ENCODE assay signal across 1 cellular context in the genomic region with DNA sequence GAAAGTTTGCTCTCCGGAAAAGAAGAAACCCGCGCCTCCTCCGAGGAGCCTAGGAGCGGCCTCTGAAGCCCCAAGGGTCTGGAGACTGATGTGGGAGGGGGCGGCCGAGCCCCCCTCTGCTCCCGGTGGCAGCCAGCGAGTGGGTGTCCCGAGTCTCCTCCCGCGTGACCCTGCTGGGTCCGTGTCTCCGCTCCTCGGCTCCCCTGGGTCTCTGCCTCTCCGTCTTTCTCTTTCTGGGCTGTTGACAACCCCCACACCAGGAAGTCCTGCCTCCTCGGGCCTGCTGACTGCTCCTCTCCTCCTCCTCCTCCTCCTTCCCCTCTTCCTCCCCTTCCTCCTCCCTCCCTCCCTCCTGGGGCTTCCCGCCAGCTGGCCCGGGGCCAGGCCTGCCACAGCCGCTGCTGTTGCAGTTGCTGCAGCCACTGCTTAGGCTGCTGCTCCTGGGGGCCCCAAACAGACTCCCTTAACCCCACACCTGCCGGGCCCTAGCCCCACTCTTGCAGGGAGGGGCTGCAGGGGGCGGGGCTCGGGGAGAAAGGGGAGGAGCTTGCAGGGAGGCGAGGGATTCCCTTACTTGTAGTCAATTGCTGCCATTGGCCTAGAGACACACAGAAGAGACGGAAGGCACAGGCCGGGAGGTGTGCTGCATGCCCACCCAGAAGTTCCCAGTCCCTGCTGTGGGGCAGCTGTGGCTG.
TF ChIP-seq lines count a peak whose summit lies in the region.

A gene (minus strand): TSS at position 249 of the 695 bp plus-strand sequence. CDS start 1,176 bp downstream, outside the sequence.

TF ChIP-seq in K562, 482 proteins besides CTCF, POLR2A, EP300 and RAD21 (continued from another document and continues in another):
- TF ChIP-seq, protein P1, sequence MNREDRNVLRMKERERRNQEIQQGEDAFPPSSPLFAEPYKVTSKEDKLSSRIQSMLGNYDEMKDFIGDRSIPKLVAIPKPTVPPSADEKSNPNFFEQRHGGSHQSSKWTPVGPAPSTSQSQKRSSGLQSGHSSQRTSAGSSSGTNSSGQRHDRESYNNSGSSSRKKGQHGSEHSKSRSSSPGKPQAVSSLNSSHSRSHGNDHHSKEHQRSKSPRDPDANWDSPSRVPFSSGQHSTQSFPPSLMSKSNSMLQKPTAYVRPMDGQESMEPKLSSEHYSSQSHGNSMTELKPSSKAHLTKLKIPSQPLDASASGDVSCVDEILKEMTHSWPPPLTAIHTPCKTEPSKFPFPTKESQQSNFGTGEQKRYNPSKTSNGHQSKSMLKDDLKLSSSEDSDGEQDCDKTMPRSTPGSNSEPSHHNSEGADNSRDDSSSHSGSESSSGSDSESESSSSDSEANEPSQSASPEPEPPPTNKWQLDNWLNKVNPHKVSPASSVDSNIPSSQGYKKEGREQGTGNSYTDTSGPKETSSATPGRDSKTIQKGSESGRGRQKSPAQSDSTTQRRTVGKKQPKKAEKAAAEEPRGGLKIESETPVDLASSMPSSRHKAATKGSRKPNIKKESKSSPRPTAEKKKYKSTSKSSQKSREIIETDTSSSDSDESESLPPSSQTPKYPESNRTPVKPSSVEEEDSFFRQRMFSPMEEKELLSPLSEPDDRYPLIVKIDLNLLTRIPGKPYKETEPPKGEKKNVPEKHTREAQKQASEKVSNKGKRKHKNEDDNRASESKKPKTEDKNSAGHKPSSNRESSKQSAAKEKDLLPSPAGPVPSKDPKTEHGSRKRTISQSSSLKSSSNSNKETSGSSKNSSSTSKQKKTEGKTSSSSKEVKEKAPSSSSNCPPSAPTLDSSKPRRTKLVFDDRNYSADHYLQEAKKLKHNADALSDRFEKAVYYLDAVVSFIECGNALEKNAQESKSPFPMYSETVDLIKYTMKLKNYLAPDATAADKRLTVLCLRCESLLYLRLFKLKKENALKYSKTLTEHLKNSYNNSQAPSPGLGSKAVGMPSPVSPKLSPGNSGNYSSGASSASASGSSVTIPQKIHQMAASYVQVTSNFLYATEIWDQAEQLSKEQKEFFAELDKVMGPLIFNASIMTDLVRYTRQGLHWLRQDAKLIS (CRISPR knock-in tag; IDR thresholded peaks at IDR 0.05) = peak; percentile 77; the same call in 1 of the 2 replicates
- TF ChIP-seq HDGF (IDR thresholded peaks at IDR 0.05) = peak; percentile 99; the same call in 1 of the 2 replicates
- TF ChIP-seq TCFL5 (CRISPR knock-in tag; conservative IDR thresholded peaks at IDR 0.05) = no peak
- no peak for TF ChIP-seq SREBF1 (IDR thresholded peaks at IDR 0.05; ENCODE audit: borderline replicate concordance, low read depth, low read length)
- TF ChIP-seq ZC3H8 (IDR thresholded peaks at IDR 0.05) = peak; percentile 41; the same call in 1 of the 2 replicates
- TF ChIP-seq ZNF764 (CRISPR knock-in tag; IDR thresholded peaks at IDR 0.05; ENCODE audit: low read depth) = no peak
- TF ChIP-seq ARID2 (IDR thresholded peaks at IDR 0.05) = no peak
- TF ChIP-seq ZNF282 (CRISPR knock-in tag; IDR thresholded peaks at IDR 0.05) = no peak
- no peak for TF ChIP-seq STAT5B (CRISPR knock-in tag; IDR thresholded peaks at IDR 0.05)
- TF ChIP-seq, protein P2, sequence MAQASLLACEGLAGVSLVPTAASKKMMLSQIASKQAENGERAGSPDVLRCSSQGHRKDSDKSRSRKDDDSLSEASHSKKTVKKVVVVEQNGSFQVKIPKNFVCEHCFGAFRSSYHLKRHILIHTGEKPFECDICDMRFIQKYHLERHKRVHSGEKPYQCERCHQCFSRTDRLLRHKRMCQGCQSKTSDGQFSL (CRISPR knock-in tag; IDR thresholded peaks at IDR 0.05) = 0 out of 2 replicates have a peak, but pooled peaks have one; percentile 70
- TF ChIP-seq, protein P2 (tag; IDR thresholded peaks at IDR 0.05) = no peak
- TF ChIP-seq, protein P3, sequence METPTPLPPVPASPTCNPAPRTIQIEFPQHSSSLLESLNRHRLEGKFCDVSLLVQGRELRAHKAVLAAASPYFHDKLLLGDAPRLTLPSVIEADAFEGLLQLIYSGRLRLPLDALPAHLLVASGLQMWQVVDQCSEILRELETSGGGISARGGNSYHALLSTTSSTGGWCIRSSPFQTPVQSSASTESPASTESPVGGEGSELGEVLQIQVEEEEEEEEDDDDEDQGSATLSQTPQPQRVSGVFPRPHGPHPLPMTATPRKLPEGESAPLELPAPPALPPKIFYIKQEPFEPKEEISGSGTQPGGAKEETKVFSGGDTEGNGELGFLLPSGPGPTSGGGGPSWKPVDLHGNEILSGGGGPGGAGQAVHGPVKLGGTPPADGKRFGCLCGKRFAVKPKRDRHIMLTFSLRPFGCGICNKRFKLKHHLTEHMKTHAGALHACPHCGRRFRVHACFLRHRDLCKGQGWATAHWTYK (CRISPR knock-in tag; IDR thresholded peaks at IDR 0.05) = no peak
- no peak for TF ChIP-seq MECOM (CRISPR knock-in tag; IDR thresholded peaks at IDR 0.05)
- TF ChIP-seq, protein P4, sequence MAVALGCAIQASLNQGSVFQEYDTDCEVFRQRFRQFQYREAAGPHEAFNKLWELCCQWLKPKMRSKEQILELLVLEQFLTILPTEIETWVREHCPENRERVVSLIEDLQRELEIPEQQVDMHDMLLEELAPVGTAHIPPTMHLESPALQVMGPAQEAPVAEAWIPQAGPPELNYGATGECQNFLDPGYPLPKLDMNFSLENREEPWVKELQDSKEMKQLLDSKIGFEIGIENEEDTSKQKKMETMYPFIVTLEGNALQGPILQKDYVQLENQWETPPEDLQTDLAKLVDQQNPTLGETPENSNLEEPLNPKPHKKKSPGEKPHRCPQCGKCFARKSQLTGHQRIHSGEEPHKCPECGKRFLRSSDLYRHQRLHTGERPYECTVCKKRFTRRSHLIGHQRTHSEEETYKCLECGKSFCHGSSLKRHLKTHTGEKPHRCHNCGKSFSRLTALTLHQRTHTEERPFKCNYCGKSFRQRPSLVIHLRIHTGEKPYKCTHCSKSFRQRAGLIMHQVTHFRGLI (CRISPR knock-in tag; IDR thresholded peaks at IDR 0.05) = no peak
- peak; percentile 83 for TF ChIP-seq NCOR1 (IDR thresholded peaks at IDR 0.05)
- TF ChIP-seq, protein P5, sequence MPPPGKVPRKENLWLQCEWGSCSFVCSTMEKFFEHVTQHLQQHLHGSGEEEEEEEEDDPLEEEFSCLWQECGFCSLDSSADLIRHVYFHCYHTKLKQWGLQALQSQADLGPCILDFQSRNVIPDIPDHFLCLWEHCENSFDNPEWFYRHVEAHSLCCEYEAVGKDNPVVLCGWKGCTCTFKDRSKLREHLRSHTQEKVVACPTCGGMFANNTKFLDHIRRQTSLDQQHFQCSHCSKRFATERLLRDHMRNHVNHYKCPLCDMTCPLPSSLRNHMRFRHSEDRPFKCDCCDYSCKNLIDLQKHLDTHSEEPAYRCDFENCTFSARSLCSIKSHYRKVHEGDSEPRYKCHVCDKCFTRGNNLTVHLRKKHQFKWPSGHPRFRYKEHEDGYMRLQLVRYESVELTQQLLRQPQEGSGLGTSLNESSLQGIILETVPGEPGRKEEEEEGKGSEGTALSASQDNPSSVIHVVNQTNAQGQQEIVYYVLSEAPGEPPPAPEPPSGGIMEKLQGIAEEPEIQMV (tag; conservative IDR thresholded peaks at IDR 0.05; ENCODE audit: low read depth) = no peak
- TF ChIP-seq, protein P6, sequence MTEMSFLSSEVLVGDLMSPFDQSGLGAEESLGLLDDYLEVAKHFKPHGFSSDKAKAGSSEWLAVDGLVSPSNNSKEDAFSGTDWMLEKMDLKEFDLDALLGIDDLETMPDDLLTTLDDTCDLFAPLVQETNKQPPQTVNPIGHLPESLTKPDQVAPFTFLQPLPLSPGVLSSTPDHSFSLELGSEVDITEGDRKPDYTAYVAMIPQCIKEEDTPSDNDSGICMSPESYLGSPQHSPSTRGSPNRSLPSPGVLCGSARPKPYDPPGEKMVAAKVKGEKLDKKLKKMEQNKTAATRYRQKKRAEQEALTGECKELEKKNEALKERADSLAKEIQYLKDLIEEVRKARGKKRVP (CRISPR knock-in tag; IDR thresholded peaks at IDR 0.05) = no peak
- TF ChIP-seq HEY1 (CRISPR knock-in tag; IDR thresholded peaks at IDR 0.05; ENCODE audit: borderline replicate concordance) = 0 out of 2 replicates have a peak, but pooled peaks have one; percentile 35
- TF ChIP-seq, protein P7, sequence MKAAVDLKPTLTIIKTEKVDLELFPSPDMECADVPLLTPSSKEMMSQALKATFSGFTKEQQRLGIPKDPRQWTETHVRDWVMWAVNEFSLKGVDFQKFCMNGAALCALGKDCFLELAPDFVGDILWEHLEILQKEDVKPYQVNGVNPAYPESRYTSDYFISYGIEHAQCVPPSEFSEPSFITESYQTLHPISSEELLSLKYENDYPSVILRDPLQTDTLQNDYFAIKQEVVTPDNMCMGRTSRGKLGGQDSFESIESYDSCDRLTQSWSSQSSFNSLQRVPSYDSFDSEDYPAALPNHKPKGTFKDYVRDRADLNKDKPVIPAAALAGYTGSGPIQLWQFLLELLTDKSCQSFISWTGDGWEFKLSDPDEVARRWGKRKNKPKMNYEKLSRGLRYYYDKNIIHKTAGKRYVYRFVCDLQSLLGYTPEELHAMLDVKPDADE (conservative IDR thresholded peaks at IDR 0.05; ENCODE audit: control insufficient read depth, low read depth, low read length) = peak; percentile 81
- peak; percentile 39; the same call in 1 of the 2 replicates for TF ChIP-seq POLR2AphosphoS2 (IDR thresholded peaks at IDR 0.05; ENCODE audit: low read length)
- peak; percentile 92 for TF ChIP-seq GATAD2A (IDR thresholded peaks at IDR 0.05)
- peak; percentile 64 for TF ChIP-seq SAP30 (IDR thresholded peaks at IDR 0.05; ENCODE audit: borderline replicate concordance, insufficient read depth, low read depth, low read length, poor library complexity, severe bottlenecking)
- no peak for TF ChIP-seq ZNF311 (CRISPR knock-in tag; IDR thresholded peaks at IDR 0.05)
- TF ChIP-seq FOXA3 (CRISPR knock-in tag; conservative IDR thresholded peaks at IDR 0.05 in 1 of 2, IDR thresholded peaks at IDR 0.05 in 1 of 2) = peak in 1 of 2 experiments; percentile 82; a peak in 2 of 4 replicates
- TF ChIP-seq, protein P8, sequence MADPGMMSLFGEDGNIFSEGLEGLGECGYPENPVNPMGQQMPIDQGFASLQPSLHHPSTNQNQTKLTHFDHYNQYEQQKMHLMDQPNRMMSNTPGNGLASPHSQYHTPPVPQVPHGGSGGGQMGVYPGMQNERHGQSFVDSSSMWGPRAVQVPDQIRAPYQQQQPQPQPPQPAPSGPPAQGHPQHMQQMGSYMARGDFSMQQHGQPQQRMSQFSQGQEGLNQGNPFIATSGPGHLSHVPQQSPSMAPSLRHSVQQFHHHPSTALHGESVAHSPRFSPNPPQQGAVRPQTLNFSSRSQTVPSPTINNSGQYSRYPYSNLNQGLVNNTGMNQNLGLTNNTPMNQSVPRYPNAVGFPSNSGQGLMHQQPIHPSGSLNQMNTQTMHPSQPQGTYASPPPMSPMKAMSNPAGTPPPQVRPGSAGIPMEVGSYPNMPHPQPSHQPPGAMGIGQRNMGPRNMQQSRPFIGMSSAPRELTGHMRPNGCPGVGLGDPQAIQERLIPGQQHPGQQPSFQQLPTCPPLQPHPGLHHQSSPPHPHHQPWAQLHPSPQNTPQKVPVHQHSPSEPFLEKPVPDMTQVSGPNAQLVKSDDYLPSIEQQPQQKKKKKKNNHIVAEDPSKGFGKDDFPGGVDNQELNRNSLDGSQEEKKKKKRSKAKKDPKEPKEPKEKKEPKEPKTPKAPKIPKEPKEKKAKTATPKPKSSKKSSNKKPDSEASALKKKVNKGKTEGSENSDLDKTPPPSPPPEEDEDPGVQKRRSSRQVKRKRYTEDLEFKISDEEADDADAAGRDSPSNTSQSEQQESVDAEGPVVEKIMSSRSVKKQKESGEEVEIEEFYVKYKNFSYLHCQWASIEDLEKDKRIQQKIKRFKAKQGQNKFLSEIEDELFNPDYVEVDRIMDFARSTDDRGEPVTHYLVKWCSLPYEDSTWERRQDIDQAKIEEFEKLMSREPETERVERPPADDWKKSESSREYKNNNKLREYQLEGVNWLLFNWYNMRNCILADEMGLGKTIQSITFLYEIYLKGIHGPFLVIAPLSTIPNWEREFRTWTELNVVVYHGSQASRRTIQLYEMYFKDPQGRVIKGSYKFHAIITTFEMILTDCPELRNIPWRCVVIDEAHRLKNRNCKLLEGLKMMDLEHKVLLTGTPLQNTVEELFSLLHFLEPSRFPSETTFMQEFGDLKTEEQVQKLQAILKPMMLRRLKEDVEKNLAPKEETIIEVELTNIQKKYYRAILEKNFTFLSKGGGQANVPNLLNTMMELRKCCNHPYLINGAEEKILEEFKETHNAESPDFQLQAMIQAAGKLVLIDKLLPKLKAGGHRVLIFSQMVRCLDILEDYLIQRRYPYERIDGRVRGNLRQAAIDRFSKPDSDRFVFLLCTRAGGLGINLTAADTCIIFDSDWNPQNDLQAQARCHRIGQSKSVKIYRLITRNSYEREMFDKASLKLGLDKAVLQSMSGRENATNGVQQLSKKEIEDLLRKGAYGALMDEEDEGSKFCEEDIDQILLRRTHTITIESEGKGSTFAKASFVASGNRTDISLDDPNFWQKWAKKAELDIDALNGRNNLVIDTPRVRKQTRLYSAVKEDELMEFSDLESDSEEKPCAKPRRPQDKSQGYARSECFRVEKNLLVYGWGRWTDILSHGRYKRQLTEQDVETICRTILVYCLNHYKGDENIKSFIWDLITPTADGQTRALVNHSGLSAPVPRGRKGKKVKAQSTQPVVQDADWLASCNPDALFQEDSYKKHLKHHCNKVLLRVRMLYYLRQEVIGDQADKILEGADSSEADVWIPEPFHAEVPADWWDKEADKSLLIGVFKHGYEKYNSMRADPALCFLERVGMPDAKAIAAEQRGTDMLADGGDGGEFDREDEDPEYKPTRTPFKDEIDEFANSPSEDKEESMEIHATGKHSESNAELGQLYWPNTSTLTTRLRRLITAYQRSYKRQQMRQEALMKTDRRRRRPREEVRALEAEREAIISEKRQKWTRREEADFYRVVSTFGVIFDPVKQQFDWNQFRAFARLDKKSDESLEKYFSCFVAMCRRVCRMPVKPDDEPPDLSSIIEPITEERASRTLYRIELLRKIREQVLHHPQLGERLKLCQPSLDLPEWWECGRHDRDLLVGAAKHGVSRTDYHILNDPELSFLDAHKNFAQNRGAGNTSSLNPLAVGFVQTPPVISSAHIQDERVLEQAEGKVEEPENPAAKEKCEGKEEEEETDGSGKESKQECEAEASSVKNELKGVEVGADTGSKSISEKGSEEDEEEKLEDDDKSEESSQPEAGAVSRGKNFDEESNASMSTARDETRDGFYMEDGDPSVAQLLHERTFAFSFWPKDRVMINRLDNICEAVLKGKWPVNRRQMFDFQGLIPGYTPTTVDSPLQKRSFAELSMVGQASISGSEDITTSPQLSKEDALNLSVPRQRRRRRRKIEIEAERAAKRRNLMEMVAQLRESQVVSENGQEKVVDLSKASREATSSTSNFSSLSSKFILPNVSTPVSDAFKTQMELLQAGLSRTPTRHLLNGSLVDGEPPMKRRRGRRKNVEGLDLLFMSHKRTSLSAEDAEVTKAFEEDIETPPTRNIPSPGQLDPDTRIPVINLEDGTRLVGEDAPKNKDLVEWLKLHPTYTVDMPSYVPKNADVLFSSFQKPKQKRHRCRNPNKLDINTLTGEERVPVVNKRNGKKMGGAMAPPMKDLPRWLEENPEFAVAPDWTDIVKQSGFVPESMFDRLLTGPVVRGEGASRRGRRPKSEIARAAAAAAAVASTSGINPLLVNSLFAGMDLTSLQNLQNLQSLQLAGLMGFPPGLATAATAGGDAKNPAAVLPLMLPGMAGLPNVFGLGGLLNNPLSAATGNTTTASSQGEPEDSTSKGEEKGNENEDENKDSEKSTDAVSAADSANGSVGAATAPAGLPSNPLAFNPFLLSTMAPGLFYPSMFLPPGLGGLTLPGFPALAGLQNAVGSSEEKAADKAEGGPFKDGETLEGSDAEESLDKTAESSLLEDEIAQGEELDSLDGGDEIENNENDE (IDR thresholded peaks at IDR 0.05; ENCODE audit: low read depth, low read length) = no peak
- TF ChIP-seq ZNF12 (CRISPR knock-in tag; IDR thresholded peaks at IDR 0.05) = peak; percentile 6; the same call in 1 of the 2 replicates
- TF ChIP-seq ZFP1 (CRISPR knock-in tag; IDR thresholded peaks at IDR 0.05) = no peak
- TF ChIP-seq C11orf30 (IDR thresholded peaks at IDR 0.05; ENCODE audit: low read depth) = peak; percentile 32; the same call in 1 of the 2 replicates
- peak; percentile 8; the same call in 1 of the 2 replicates for TF ChIP-seq EHMT2 (IDR thresholded peaks at IDR 0.05)
- peak; percentile 45; the same call in 1 of the 2 replicates for TF ChIP-seq DIDO1 (tag; IDR thresholded peaks at IDR 0.05; ENCODE audit: low read depth)
